1 cellular context compared by ENCODE assay signal in genomic region chr14:20970983-20971704, GRCh38.
TF ChIP-seq lines count a peak whose summit lies in the region.

No MANE protein-coding gene starts in this region.

TF ChIP-seq in GM23338, 12 proteins besides CTCF, POLR2A, EP300 and RAD21 (continued from another document):
- TF ChIP-seq POLR2AphosphoS5 (IDR thresholded peaks at IDR 0.05; ENCODE audit: low read depth) = peak; percentile 62
- TF ChIP-seq CREB1 (CRISPR knock-in tag; IDR thresholded peaks at IDR 0.05; ENCODE audit: low read depth) = peak; percentile 60
